ENCODE assay signal across 27 cellular contexts in genomic region chr13:47964863-47965262, GRCh38.
"Had no signal": no experiment of that assay in that cellular context is flagged by ENCODE, and none has a peak within 500 bp of the region (broad histone marks: within the 10 kb centered on the region; RNA-seq: fewer than 3 reads in every experiment).

No MANE protein-coding gene starts in this region.

- H3K4me1 Mint-ChIP-seq: activated CD4-positive, alpha-beta T cell treated with anti-CD3 and anti-CD28 coated beads, Interleukin-2, amount 10 ng/mL, durations not matched to agents 24 days and 14 days; activated naive CD4-positive, alpha-beta T cell treated with anti-CD3 and anti-CD28 coated beads, Interleukin-2, amount 50 U/mL, for 24 hours; activated naive CD8-positive, alpha-beta T cell treated with anti-CD3 and anti-CD28 coated beads, Interleukin-2, amount 50 U/mL, for 24 hours; memory B cell; naive thymus-derived CD4-positive, alpha-beta T cell had no signal

- H3K4me3 Mint-ChIP-seq: activated CD4-positive, alpha-beta memory T cell treated with anti-CD3 and anti-CD28 coated beads for 36 hours; activated CD4-positive, alpha-beta T cell treated with anti-CD3 and anti-CD28 coated beads, Interleukin-2, amount 10 ng/mL, durations not matched to agents 24 days and 14 days; activated naive CD4-positive, alpha-beta T cell treated with anti-CD3 and anti-CD28 coated beads, Interleukin-2, amount 50 U/mL, for 24 hours; activated naive CD8-positive, alpha-beta T cell treated with anti-CD3 and anti-CD28 coated beads, Interleukin-2, amount 50 U/mL, for 24 hours; memory B cell; naive thymus-derived CD4-positive, alpha-beta T cell; T-helper 1 cell treated with Interleukin-12 subunit alpha and Interleukin-12 subunit beta and Interleukin-4 antibody, amounts not matched to agents 30 μg/mL and 1 μg/mL, for 36 hours had no signal

- DNase-seq: activated CD4-positive, alpha-beta memory T cell treated with anti-CD3 and anti-CD28 coated beads for 36 hours; activated CD4-positive, alpha-beta T cell treated with anti-CD3 and anti-CD28 coated beads, Interleukin-2, amount 10 ng/mL, durations not matched to agents 24 days and 14 days; activated CD4-positive, CD25-positive, alpha-beta regulatory T cell treated with anti-CD3 and anti-CD28 coated beads, Interleukin-2, amount 50 U/mL, for 72 hours; activated CD8-positive, alpha-beta memory T cell treated with anti-CD3 and anti-CD28 coated beads, Interleukin-2, amount 50 U/mL, for 4 hours; activated gamma-delta T cell; activated naive CD8-positive, alpha-beta T cell treated with anti-CD3 and anti-CD28 coated beads, Interleukin-2, amount 50 U/mL, for 24 hours; activated T-cell treated with anti-CD3 and anti-CD28 coated beads, Interleukin-2, amount 50 U/mL, for 1 hour; amygdala; body of pancreas; cerebellar nuclear complex; esophagus squamous epithelium; head of caudate nucleus; hippocampal formation; left colon; midbrain; naive thymus-derived CD4-positive, alpha-beta T cell; nucleus accumbens; right lobe of liver; stimulated activated CD4-positive, alpha-beta T cell treated with anti-CD3 and anti-CD28 coated beads, Interleukin-4, amount 100 ng/mL, for 1 hour; stimulated activated naive CD8-positive, alpha-beta T cell treated with anti-CD3 and anti-CD28 coated beads, Interleukin-15, Interleukin-2, amounts not matched to agents 100 U/mL and 50 U/mL, for 24 hours; SW 1271; testis; transverse colon had no signal

- H3K9me3 Mint-ChIP-seq: activated naive CD4-positive, alpha-beta T cell treated with anti-CD3 and anti-CD28 coated beads, Interleukin-2, amount 50 U/mL, for 24 hours had no signal

- H3K27ac Mint-ChIP-seq: activated CD4-positive, alpha-beta memory T cell treated with anti-CD3 and anti-CD28 coated beads for 36 hours; activated CD4-positive, alpha-beta T cell treated with anti-CD3 and anti-CD28 coated beads, Interleukin-2, amount 10 ng/mL, durations not matched to agents 24 days and 14 days; activated naive CD4-positive, alpha-beta T cell treated with anti-CD3 and anti-CD28 coated beads, Interleukin-2, amount 50 U/mL, for 24 hours; activated naive CD8-positive, alpha-beta T cell treated with anti-CD3 and anti-CD28 coated beads, Interleukin-2, amount 50 U/mL, for 24 hours; memory B cell; naive thymus-derived CD4-positive, alpha-beta T cell; T-helper 1 cell treated with Interleukin-12 subunit alpha and Interleukin-12 subunit beta and Interleukin-4 antibody, amounts not matched to agents 30 μg/mL and 1 μg/mL, for 36 hours had no signal

- H3K27me3 Mint-ChIP-seq: activated CD4-positive, alpha-beta memory T cell treated with anti-CD3 and anti-CD28 coated beads for 36 hours; activated CD4-positive, alpha-beta T cell treated with anti-CD3 and anti-CD28 coated beads, Interleukin-2, amount 10 ng/mL, durations not matched to agents 24 days and 14 days; activated naive CD4-positive, alpha-beta T cell treated with anti-CD3 and anti-CD28 coated beads, Interleukin-2, amount 50 U/mL, for 24 hours; activated naive CD8-positive, alpha-beta T cell treated with anti-CD3 and anti-CD28 coated beads, Interleukin-2, amount 50 U/mL, for 24 hours; memory B cell; naive thymus-derived CD4-positive, alpha-beta T cell had no signal

- H3K4me3 ChIP-seq: body of pancreas, cardiac muscle cell, esophagus squamous epithelium, right lobe of liver, testis, transverse colon had no signal
